27 cellular contexts compared by ENCODE assay signal in the genomic region with DNA sequence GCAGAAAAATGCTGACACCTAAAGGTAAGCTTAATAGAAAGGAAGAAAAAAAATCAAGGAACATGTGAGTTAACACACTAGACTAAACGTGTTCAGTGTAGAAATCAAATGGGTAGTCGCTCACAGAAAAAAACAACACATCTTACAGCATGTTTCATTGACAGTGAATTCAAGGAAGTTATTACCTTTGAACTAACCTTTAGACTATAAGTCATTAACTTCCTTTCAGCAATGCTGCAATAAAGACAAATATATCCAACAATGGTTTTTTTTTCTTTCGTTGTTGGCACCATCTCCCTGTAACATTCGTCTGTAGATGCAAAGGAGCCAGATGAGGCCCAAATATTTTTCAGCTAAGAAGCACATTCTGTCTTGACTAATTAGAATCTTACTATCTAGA. TPM values are rescaled to one million over a fixed set of nuclear protein-coding genes. Genes with fewer than 3 reads are reported as not detected.
DNase-seq lines count a peak whose midpoint lies in the region; ATAC-seq and TF ChIP-seq lines count a peak whose summit lies in the region.
"Had no signal": no experiment of that assay in that cellular context is flagged by ENCODE, and none has a peak within 500 bp of the region (broad histone marks: within the 10 kb centered on the region; RNA-seq: fewer than 3 reads in every experiment).

No MANE protein-coding gene starts in this region.

- H3K27me3 ChIP-seq in heart right ventricle (no peaks in the 10 kb centered on the region), right cardiac atrium (ENCODE audit: control insufficient read depth, insufficient read depth) (no peaks in the 10 kb centered on the region), mesenchymal stem cell (ENCODE audit: control insufficient read depth in 1 of 2, insufficient read depth in 1 of 2, low read length in 2 of 2) (peaks cover 0 to 11% of the 10 kb centered on the region in 2 experiments)
- H3K27me3 ChIP-seq: adrenal gland, brain microvascular endothelial cell, esophagus muscularis mucosa, foreskin keratinocyte, tibial artery had no signal

- no peak overlapping the region for H3K4me2 ChIP-seq in mesenchymal stem cell (ENCODE audit: low read length, poor library complexity, severe bottlenecking)

- no peaks in the 10 kb centered on the region for H3K27me3 Mint-ChIP-seq in activated T-helper 1 cell treated with anti-CD3 and anti-CD28 coated beads, Interleukin-12 subunit alpha, Interleukin-12 subunit beta, Interleukin-2, Interleukin-4 antibody, amounts not matched to agents 30 ng/mL and 10 ng/mL and 1 ng/mL, durations not matched to agents 14 hours and 24 hours and 36 hours (ENCODE audit: insufficient read depth)

- no peak for TF ChIP-seq CTCF in heart right ventricle (IDR thresholded peaks at IDR 0.05)

- no peak overlapping the region for H3K18ac ChIP-seq in mesenchymal stem cell (ENCODE audit: low read depth in 1 of 2, low read length in 2 of 2)

- H3K9me3 Mint-ChIP-seq in activated T-helper 1 cell treated with anti-CD3 and anti-CD28 coated beads, Interleukin-12 subunit alpha, Interleukin-12 subunit beta, Interleukin-2, Interleukin-4 antibody, amounts not matched to agents 30 ng/mL and 10 ng/mL and 1 ng/mL, durations not matched to agents 14 hours and 24 hours and 36 hours, result peaks cover 7% of the 10 kb centered on the region
- H3K9me3 Mint-ChIP-seq: effector memory CD8-positive, alpha-beta T cell had no signal

- no peak overlapping the region for H3K9ac ChIP-seq in mesenchymal stem cell (ENCODE audit: low read length)

- H2BK15ac ChIP-seq in mesenchymal stem cell (ENCODE audit: low read depth, poor library complexity, severe bottlenecking), result no peak overlapping the region

- H3K9me3 ChIP-seq in heart right ventricle (peaks cover 0 to 4% (median 0%) of the 10 kb centered on the region in 11 donors), right cardiac atrium (ENCODE audit: control insufficient read depth, low read length) (no peaks in the 10 kb centered on the region), mesenchymal stem cell (ENCODE audit: control insufficient read depth, low read length) (no peaks in the 10 kb centered on the region)
- H3K9me3 ChIP-seq: adrenal gland, esophagus muscularis mucosa, tibial artery had no signal

- ATAC-seq in heart right ventricle (no peak), right cardiac atrium (no peak), GM19455 (IDR thresholded peaks at IDR 0.05; ENCODE audit: unreplicated experiment) (no peak), HG02938 (IDR thresholded peaks at IDR 0.05; ENCODE audit: unreplicated experiment) (no peak)
- ATAC-seq: activated CD8-positive, alpha-beta T cell treated with anti-CD3 and anti-CD28 coated beads for 36 hours; effector memory CD8-positive, alpha-beta T cell; foreskin keratinocyte had no signal

- peaks cover 0 to 46% (median 21%) of the 10 kb centered on the region in 9 donors for H3K36me3 ChIP-seq in heart right ventricle
- peaks cover 0 to 34% of the 10 kb centered on the region in 2 experiments for H3K36me3 ChIP-seq in mesenchymal stem cell (ENCODE audit: control insufficient read depth in 1 of 2, insufficient read depth in 2 of 2, low read depth in 1 of 2, low read length in 2 of 2)
- H3K36me3 ChIP-seq: adrenal gland had no signal

- no peak overlapping the region for H4K91ac ChIP-seq in mesenchymal stem cell (ENCODE audit: low read length)

- no peak overlapping the region for H3K4me3 ChIP-seq in heart right ventricle
- no peak overlapping the region for H3K4me3 ChIP-seq in right cardiac atrium (ENCODE audit: low read length)
- H3K4me3 ChIP-seq in mesenchymal stem cell (ENCODE audit: insufficient read depth in 1 of 2, low read depth in 1 of 2, low read length in 2 of 2), result no peak overlapping the region
- H3K4me3 ChIP-seq: adrenal gland, esophagus muscularis mucosa, skin epidermis, tibial artery had no signal

- no peaks in the 10 kb centered on the region for H3K79me1 ChIP-seq in mesenchymal stem cell (replicated peaks; ENCODE audit: low read length, poor library complexity, severe bottlenecking)

- H2AK5ac ChIP-seq in mesenchymal stem cell (ENCODE audit: low read length, severe bottlenecking), result no peak overlapping the region

- DNase-seq in heart right ventricle (no peak), right cardiac atrium (no peak), mesenchymal stem cell (no peak), NCI-H2196 treated with DMSO at 0.1 percent for 48 hours (lab: John Stamatoyannopoulos, UW; ENCODE audit: unreplicated experiment) (no peak)
- DNase-seq in activated T-helper 1 cell treated with anti-CD3 and anti-CD28 coated beads, Interleukin-12 subunit alpha, Interleukin-12 subunit beta, Interleukin-2, Interleukin-4 antibody, amounts not matched to agents 30 ng/mL and 10 ng/mL and 1 ng/mL, durations not matched to agents 14 hours and 24 hours and 36 hours (ENCODE audit: low spot score), result no peak
- DNase-seq: activated CD8-positive, alpha-beta T cell treated with anti-CD3 and anti-CD28 coated beads for 36 hours; adrenal gland; brain microvascular endothelial cell; C1 segment of cervical spinal cord; effector memory CD8-positive, alpha-beta T cell; foreskin keratinocyte; HCEC 1CT; hippocampal formation; KG1; naive B cell; NCI-H1436 treated with DMSO at 0.1 percent for 48 hours; NCI-H510A; occipital lobe; RPMI8226; stimulated activated CD8-positive, alpha-beta memory T cell treated with anti-CD3 and anti-CD28 coated beads, Interleukin-4, amount 100 ng/mL, for 48 hours; stimulated activated naive CD8-positive, alpha-beta T cell treated with anti-CD3 and anti-CD28 coated beads, Interleukin-15, amount 100 ng/mL, for 72 hours; tibial artery had no signal

- H3K14ac ChIP-seq in mesenchymal stem cell (ENCODE audit: low read length in 2 of 2), result no peak overlapping the region

- H3K27ac Mint-ChIP-seq in activated T-helper 1 cell treated with anti-CD3 and anti-CD28 coated beads, Interleukin-12 subunit alpha, Interleukin-12 subunit beta, Interleukin-2, Interleukin-4 antibody, amounts not matched to agents 30 ng/mL and 10 ng/mL and 1 ng/mL, durations not matched to agents 14 hours and 24 hours and 36 hours, result peak overlapping the region; percentile 26
- H3K27ac Mint-ChIP-seq: effector memory CD8-positive, alpha-beta T cell; naive B cell; stimulated activated naive CD8-positive, alpha-beta T cell treated with anti-CD3 and anti-CD28 coated beads, Interleukin-15, amount 100 ng/mL, for 72 hours had no signal

- WGBS in heart right ventricle, 2 donors, result 48 to 58% methylated on average over 4 of the region's 4 CpGs
- WGBS in right cardiac atrium, result 48% methylated on average over 4 of the region's 4 CpGs
- 90% methylated on average over 4 of the region's 4 CpGs for WGBS in mesenchymal stem cell

- no peak overlapping the region for H3K23ac ChIP-seq in mesenchymal stem cell (ENCODE audit: low read length in 2 of 2)

- H3K4me3 Mint-ChIP-seq in activated T-helper 1 cell treated with anti-CD3 and anti-CD28 coated beads, Interleukin-12 subunit alpha, Interleukin-12 subunit beta, Interleukin-2, Interleukin-4 antibody, amounts not matched to agents 30 ng/mL and 10 ng/mL and 1 ng/mL, durations not matched to agents 14 hours and 24 hours and 36 hours, result no peak overlapping the region
- H3K4me3 Mint-ChIP-seq: activated CD8-positive, alpha-beta T cell treated with anti-CD3 and anti-CD28 coated beads for 36 hours; effector memory CD8-positive, alpha-beta T cell; naive B cell had no signal

- no peaks in the 10 kb centered on the region for H3K36me3 Mint-ChIP-seq in activated T-helper 1 cell treated with anti-CD3 and anti-CD28 coated beads, Interleukin-12 subunit alpha, Interleukin-12 subunit beta, Interleukin-2, Interleukin-4 antibody, amounts not matched to agents 30 ng/mL and 10 ng/mL and 1 ng/mL, durations not matched to agents 14 hours and 24 hours and 36 hours (ENCODE audit: low read depth)
- H3K36me3 Mint-ChIP-seq: naive B cell had no signal

- H2BK12ac ChIP-seq in mesenchymal stem cell (ENCODE audit: low read length in 2 of 2), result peak overlapping the region in 1 of 2 experiments; percentile 49

- H3K27ac ChIP-seq in heart right ventricle, result peak overlapping the region in 8 of 10 donors; percentile 20 to 75 (median 67)
- no peak overlapping the region for H3K27ac ChIP-seq in right cardiac atrium (ENCODE audit: low read length)
- no peak overlapping the region for H3K27ac ChIP-seq in mesenchymal stem cell (ENCODE audit: low read length, poor library complexity, severe bottlenecking)
- H3K27ac ChIP-seq: adrenal gland, brain microvascular endothelial cell, esophagus muscularis mucosa, foreskin keratinocyte, tibial artery had no signal

- intact Hi-C loops in heart right ventricle (cut with DNase I) (loop anchor here in 1 of 10 donors (5.0 kb wide), 1 partner anchor 47 kb away; a partner anchor contains a TSS), right cardiac atrium (cut with DNase I) (no loop called here)
- intact Hi-C loops in activated T-helper 1 cell treated with anti-CD3 and anti-CD28 coated beads, Interleukin-12 subunit alpha, Interleukin-12 subunit beta, Interleukin-2, Interleukin-4 antibody, amounts not matched to agents 30 ng/mL and 10 ng/mL and 1 ng/mL, durations not matched to agents 14 hours and 24 hours and 36 hours (cut with micrococcal nuclease), result loop anchor here (2.0 kb wide), 1 partner anchor 32 kb away; a partner anchor contains a TSS

- no peak overlapping the region for H3K4ac ChIP-seq in mesenchymal stem cell (ENCODE audit: low read depth in 1 of 2, low read length in 2 of 2)

- H2BK120ac ChIP-seq in mesenchymal stem cell (ENCODE audit: low read depth, low read length), result no peak overlapping the region

- peaks cover 12 to 100% (median 90%) of the 10 kb centered on the region in 9 donors for H3K4me1 ChIP-seq in heart right ventricle
- peaks cover 28% of the 10 kb centered on the region for H3K4me1 ChIP-seq in right cardiac atrium (ENCODE audit: control insufficient read depth, insufficient read depth, low read length)
- H3K4me1 ChIP-seq in mesenchymal stem cell (ENCODE audit: control insufficient read depth, insufficient read depth, low read depth, low read length), result no peaks in the 10 kb centered on the region

- H2AFZ ChIP-seq in mesenchymal stem cell (ENCODE audit: low read depth, low read length), result no peak overlapping the region

- no peak overlapping the region for H2BK5ac ChIP-seq in mesenchymal stem cell (ENCODE audit: low read depth, low read length, poor library complexity, severe bottlenecking)

- peaks cover 33% of the 10 kb centered on the region for H3K4me1 Mint-ChIP-seq in activated T-helper 1 cell treated with anti-CD3 and anti-CD28 coated beads, Interleukin-12 subunit alpha, Interleukin-12 subunit beta, Interleukin-2, Interleukin-4 antibody, amounts not matched to agents 30 ng/mL and 10 ng/mL and 1 ng/mL, durations not matched to agents 14 hours and 24 hours and 36 hours (ENCODE audit: low read depth)
- H3K4me1 Mint-ChIP-seq: naive B cell had no signal

- H4K8ac ChIP-seq in mesenchymal stem cell (ENCODE audit: low read length), result peak overlapping the region; percentile 48

RNA-seq across cellular contexts. Expression of a gene that starts 31.0 kb away (rescaled TPM):
- total RNA-seq in heart right ventricle, result 100 to 1,000 TPM; 181 to 258 (median 214) TPM
- polyA plus RNA-seq in heart right ventricle, result 100 to 1,000 TPM; 178 to 276 TPM
- total RNA-seq in right cardiac atrium, result 100 to 1,000 TPM; 160 to 217 (median 190) TPM
- 190 TPM for polyA plus RNA-seq in right cardiac atrium
- total RNA-seq in activated T-helper 1 cell treated with anti-CD3 and anti-CD28 coated beads, Interleukin-12 subunit alpha, Interleukin-12 subunit beta, Interleukin-2, Interleukin-4 antibody, amounts not matched to agents 30 ng/mL and 10 ng/mL and 1 ng/mL, durations not matched to agents 14 hours and 24 hours and 36 hours, result 215 and 230 TPM in 2 replicates
- 522 TPM for polyA plus RNA-seq in mesenchymal stem cell (2013, experiment 1 of 2)
- polyA plus RNA-seq in mesenchymal stem cell (2013, experiment 2 of 2), result 530 TPM

RNA-seq across cellular contexts. Expression of a gene that starts 48.5 kb away (rescaled TPM):
- 10 to 100 TPM; 26.6 to 66.0 (median 39.2) TPM for total RNA-seq in heart right ventricle
- 10 to 100 TPM; 15.1 to 29.8 TPM for polyA plus RNA-seq in heart right ventricle
- 10 to 100 TPM; 22.5 to 38.1 (median 29.2) TPM for total RNA-seq in right cardiac atrium
- 18.9 TPM for polyA plus RNA-seq in right cardiac atrium
- total RNA-seq in activated T-helper 1 cell treated with anti-CD3 and anti-CD28 coated beads, Interleukin-12 subunit alpha, Interleukin-12 subunit beta, Interleukin-2, Interleukin-4 antibody, amounts not matched to agents 30 ng/mL and 10 ng/mL and 1 ng/mL, durations not matched to agents 14 hours and 24 hours and 36 hours, result 0.16 and 0.34 TPM in 2 replicates
- polyA plus RNA-seq in mesenchymal stem cell (2013, experiment 1 of 2), result 213 TPM
- 208 TPM for polyA plus RNA-seq in mesenchymal stem cell (2013, experiment 2 of 2)
- total RNA-seq: SK-MEL-5 had no signal

Comparison
In these comparisons a context has a peak if more than half of its experiments do, and no peak if none do; other contexts are left out.
1. H3K27ac ChIP-seq: peak in heart right ventricle (8 of 10); none in right cardiac atrium (single experiment) and mesenchymal stem cell (single experiment).
2. RNA of a gene that starts 48.5 kb away (total RNA-seq): 26.6 to 66.0 TPM in heart right ventricle and 22.5 to 38.1 TPM in right cardiac atrium; 0.16 to 0.34 TPM in activated T-helper 1 cell treated with anti-CD3 and anti-CD28 coated beads, Interleukin-12 subunit alpha, Interleukin-12 subunit beta, Interleukin-2, Interleukin-4 antibody, amounts not matched to agents 30 ng/mL and 10 ng/mL and 1 ng/mL, durations not matched to agents 14 hours and 24 hours and 36 hours; every median in the first group is over 10 times any median in the second.